In the genomic region with DNA sequence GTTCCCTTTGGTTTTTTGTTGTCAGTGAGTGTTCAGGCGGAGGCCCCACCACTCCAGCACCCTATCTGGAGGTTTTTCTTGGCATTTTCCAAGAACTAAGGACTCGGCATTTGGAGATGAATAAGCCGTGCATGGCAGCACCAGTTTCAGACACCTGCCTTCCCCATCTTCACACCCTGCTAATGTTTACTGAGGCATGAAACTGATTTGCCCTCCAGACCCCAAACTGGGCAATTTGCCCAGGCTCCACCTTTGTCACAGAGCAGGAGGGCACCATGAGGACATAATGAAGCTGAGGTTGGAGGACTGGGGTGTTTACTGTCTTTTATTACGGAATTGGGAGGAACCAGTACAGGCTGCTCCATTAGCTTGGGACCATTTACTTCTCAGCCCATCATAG, we compare ENCODE assay signal across 19 cellular contexts.
A peak's percentile ranks its signal among the peaks of the same experiment; 100 is the strongest.
DNase-seq lines count a peak whose midpoint lies in the region; ATAC-seq and TF ChIP-seq lines count a peak whose summit lies in the region.
"Had no signal": no experiment of that assay in that cellular context is flagged by ENCODE, and none has a peak within 500 bp of the region (broad histone marks: within the 10 kb centered on the region; RNA-seq: fewer than 3 reads in every experiment).

No MANE protein-coding gene starts in this region.

- H3K27me3 Mint-ChIP-seq in CD14-positive monocyte (ENCODE audit: low read depth in 3 of 3): peaks cover 1 to 2% (median 2%) of the 10 kb centered on the region in 3 donors

- no peak overlapping the region for H3K27ac ChIP-seq in Karpas-422 (ENCODE audit: low read length)
- peak overlapping the region; percentile 91 for H3K27ac ChIP-seq in neutrophil
- H3K27ac ChIP-seq: GM23248 had no signal

- peaks cover 8% of the 10 kb centered on the region; the same call in 1 of the 2 replicates for H4K20me1 ChIP-seq in Karpas-422 (ENCODE audit: insufficient read depth, low read depth, low read length)

- intact Hi-C loops in CD14-positive monocyte (cut with micrococcal nuclease): no loop called here
- intact Hi-C loops in cardiac septum (cut with DNase I): no loop called here

- H3K9me3 Mint-ChIP-seq in CD14-positive monocyte: peaks cover 0 to 2% (median 0%) of the 10 kb centered on the region in 7 donors

- no peak for TF ChIP-seq POLR2A in GM18505 (IDR thresholded peaks at IDR 0.05; ENCODE audit: borderline replicate concordance, extremely low read depth, insufficient read depth, insufficient read length)

- H3K27ac Mint-ChIP-seq in CD14-positive monocyte: peak overlapping the region in 2 of 7 donors; percentile 63 to 76

- peaks cover 29 to 54% of the 10 kb centered on the region in 2 donors for H3K36me3 Mint-ChIP-seq in CD14-positive monocyte

- no peak overlapping the region for H3K9ac ChIP-seq in Karpas-422 (ENCODE audit: low read length)
- H3K9ac ChIP-seq: GM23248, SK-N-SH had no signal

- H3K4me2 ChIP-seq in Karpas-422 (ENCODE audit: low read depth, low read length, poor library complexity, severe bottlenecking): peak overlapping the region; percentile 19
- H3K4me2 ChIP-seq: SK-N-SH had no signal

- TF ChIP-seq CTCF in neutrophil (IDR thresholded peaks at IDR 0.05) (no peak), CD14-positive monocyte (IDR thresholded peaks at IDR 0.05) (no peak)

- H3K79me2 ChIP-seq in Karpas-422 (ENCODE audit: low read length): no peaks in the 10 kb centered on the region

- H3K4me1 ChIP-seq in Karpas-422 (ENCODE audit: low read length) (peaks cover 10% of the 10 kb centered on the region), neutrophil (ENCODE audit: control insufficient read depth in 1 of 2, insufficient read depth in 1 of 2, low read depth in 1 of 2, low read length in 1 of 2) (peaks cover 63% of the 10 kb centered on the region in 2 experiments)

- H3K9me3 ChIP-seq in Karpas-422 (ENCODE audit: low read length): no peaks in the 10 kb centered on the region
- H3K9me3 ChIP-seq in neutrophil: no peaks in the 10 kb centered on the region
- H3K9me3 ChIP-seq: SK-N-SH had no signal

- no peak overlapping the region for H2AFZ ChIP-seq in Karpas-422 (ENCODE audit: low read length)
- H2AFZ ChIP-seq: GM23248 had no signal

- H3K36me3 ChIP-seq in Karpas-422 (ENCODE audit: insufficient read depth, low read length) (no peaks in the 10 kb centered on the region), neutrophil (peaks cover 19% of the 10 kb centered on the region)

- H3K4me1 Mint-ChIP-seq in CD14-positive monocyte: peaks cover 58% of the 10 kb centered on the region

- no peaks in the 10 kb centered on the region for H3K9me2 ChIP-seq in Karpas-422 (replicated peaks; ENCODE audit: insufficient read depth, low read length)
- H3K9me2 ChIP-seq: SK-N-SH had no signal

- DNase-seq in DMS153 treated with DMSO at 0.1 percent for 48 hours (lab: John Stamatoyannopoulos, UW; ENCODE audit: unreplicated experiment) (peak; percentile 41), Karpas-422 (peak; percentile 53), NCI-H2227 (lab: John Stamatoyannopoulos, UW; ENCODE audit: unreplicated experiment) (peak; percentile 51), CD14-positive monocyte (ENCODE audit: low spot score) (no peak), dedifferentiated amniotic fluid mesenchymal stem cell (ENCODE audit: extremely low spot score) (no peak), cardiac septum (ENCODE audit: low spot score) (no peak)
- DNase-seq: activated naive CD4-positive, alpha-beta T cell; aorta; GM23248; MM.1S; NCI-H524 treated with DMSO at 0.1 percent for 48 hours; occipital lobe; PC-3; SK-N-SH; stimulated activated CD4-positive, alpha-beta T cell treated with anti-CD3 and anti-CD28 coated beads, Interleukin-4, amount 100 ng/mL, for 1 hour; stimulated activated CD8-positive, alpha-beta memory T cell treated with anti-CD3 and anti-CD28 coated beads, Interleukin-4, amount 100 ng/mL, for 48 hours; T1000 had no signal

- H3K27me3 ChIP-seq in Karpas-422 (ENCODE audit: low read length): peaks cover 3% of the 10 kb centered on the region; the same call in 1 of the 2 replicates
- H3K27me3 ChIP-seq in neutrophil: no peaks in the 10 kb centered on the region

- H3K4me3 ChIP-seq in Karpas-422 (ENCODE audit: low read length) (no peak overlapping the region), neutrophil (ENCODE audit: low read depth in 1 of 2, low read length in 1 of 2) (peak overlapping the region; percentile 70 to 71)
- H3K4me3 ChIP-seq: GM23248 had no signal

- ATAC-seq in GM18505 (IDR thresholded peaks at IDR 0.05; ENCODE audit: unreplicated experiment): no peak
- ATAC-seq: PC-3 had no signal

- no peak overlapping the region for H3K4me3 Mint-ChIP-seq in CD14-positive monocyte

Comparison
In these comparisons a context has a peak if more than half of its experiments do, and no peak if none do; other contexts are left out.
1. DNase-seq: peak in DMS153 treated with DMSO at 0.1 percent for 48 hours (single experiment), Karpas-422 (single experiment) and NCI-H2227 (single experiment); none in CD14-positive monocyte (single experiment), dedifferentiated amniotic fluid mesenchymal stem cell (single experiment) and cardiac septum (single experiment).